In the genomic region with DNA sequence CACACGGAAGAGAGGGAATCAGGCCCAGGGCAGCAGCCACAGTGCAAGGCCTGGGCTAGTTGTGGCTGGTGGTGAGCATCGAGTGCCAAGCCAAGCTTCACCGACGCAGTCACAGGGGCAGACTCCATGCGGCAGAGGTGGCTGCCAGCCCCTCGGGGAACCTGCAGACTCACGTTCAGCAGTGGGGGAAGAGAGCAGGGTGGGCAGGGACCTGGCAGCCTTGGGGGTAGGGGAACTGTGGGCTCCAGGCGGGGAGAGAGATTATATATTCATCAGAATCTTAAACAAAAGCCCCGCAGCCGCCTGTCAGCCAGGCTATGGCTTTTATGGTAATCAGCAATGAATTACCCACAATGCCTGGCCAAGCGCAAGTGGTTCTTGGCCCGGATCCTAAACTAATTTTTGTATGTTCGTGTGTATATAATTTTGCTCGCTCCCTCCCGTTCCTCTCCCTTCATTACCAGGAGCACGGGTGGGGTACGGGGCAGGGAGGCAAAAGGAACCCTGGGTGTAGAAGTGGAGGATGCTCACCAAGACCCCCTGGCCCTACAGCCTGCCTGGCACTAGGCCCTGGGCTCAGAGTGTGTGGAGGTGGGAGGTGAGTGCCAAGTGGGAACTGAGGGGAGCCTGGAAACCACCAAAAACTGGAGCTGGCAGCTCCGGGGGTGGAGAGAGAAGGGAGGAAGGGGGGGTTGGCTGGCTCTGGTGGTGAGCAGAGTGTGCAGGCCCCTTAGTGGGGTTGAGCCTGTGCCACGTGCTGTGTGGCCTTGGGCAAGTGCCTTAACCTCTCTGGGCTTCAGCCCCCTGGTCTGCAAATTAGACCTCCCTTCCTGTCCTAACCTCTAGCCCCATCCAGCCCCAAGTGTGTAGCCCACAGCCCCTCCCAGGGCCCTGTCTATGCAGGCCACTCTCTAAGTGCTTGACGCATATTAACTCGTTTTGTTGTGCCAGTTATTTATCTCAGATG, we compare ENCODE assay signal across 9 cellular contexts. TPM values are rescaled to one million over a fixed set of nuclear protein-coding genes. Genes with fewer than 3 reads are reported as not detected.
A peak's percentile ranks its signal among the peaks of the same experiment; 100 is the strongest.
DNase-seq lines count a peak whose midpoint lies in the region; ATAC-seq and TF ChIP-seq lines count a peak whose summit lies in the region.
"Had no signal": no experiment of that assay in that cellular context is flagged by ENCODE, and none has a peak within 500 bp of the region (broad histone marks: within the 10 kb centered on the region; RNA-seq: fewer than 3 reads in every experiment).

No MANE protein-coding gene starts in this region.

- H3K4me1 ChIP-seq in RWPE2 (ENCODE audit: insufficient read depth, poor library complexity, severe bottlenecking) (no peaks in the 10 kb centered on the region), gastroesophageal sphincter (peaks cover 0 to 13% (median 0%) of the 10 kb centered on the region in 3 donors)

- H3K9me3 ChIP-seq in RWPE2 (ENCODE audit: severe bottlenecking) (no peaks in the 10 kb centered on the region), gastroesophageal sphincter (no peaks in the 10 kb centered on the region)

- no peaks in the 10 kb centered on the region for H3K27me3 Mint-ChIP-seq in activated naive CD8-positive, alpha-beta T cell treated with anti-CD3 and anti-CD28 coated beads for 36 hours
- H3K27me3 Mint-ChIP-seq in activated T-helper 2 cell treated with anti-CD3 and anti-CD28 coated beads, Interferon-gamma antibody, Interleukin-2, Interleukin-4, amounts not matched to agents 10 μg/mL and 5 μg/mL and 100 μg/mL, durations not matched to agents 14 hours and 24 hours and 36 hours (ENCODE audit: low read depth): no peaks in the 10 kb centered on the region

- no peaks in the 10 kb centered on the region for H3K36me3 Mint-ChIP-seq in activated naive CD8-positive, alpha-beta T cell treated with anti-CD3 and anti-CD28 coated beads for 36 hours
- H3K36me3 Mint-ChIP-seq in activated T-helper 2 cell treated with anti-CD3 and anti-CD28 coated beads, Interferon-gamma antibody, Interleukin-2, Interleukin-4, amounts not matched to agents 10 μg/mL and 5 μg/mL and 100 μg/mL, durations not matched to agents 14 hours and 24 hours and 36 hours (ENCODE audit: low read depth): no peaks in the 10 kb centered on the region

- ATAC-seq in RWPE2 (ENCODE audit: low read depth) (peak; percentile 75), gastroesophageal sphincter (peak; percentile 92), GM21786 (IDR thresholded peaks at IDR 0.05; ENCODE audit: unreplicated experiment) (no peak)

- H3K4me3 Mint-ChIP-seq in activated naive CD8-positive, alpha-beta T cell treated with anti-CD3 and anti-CD28 coated beads for 36 hours: no peak overlapping the region
- no peak overlapping the region for H3K4me3 Mint-ChIP-seq in activated T-helper 2 cell treated with anti-CD3 and anti-CD28 coated beads, Interferon-gamma antibody, Interleukin-2, Interleukin-4, amounts not matched to agents 10 μg/mL and 5 μg/mL and 100 μg/mL, durations not matched to agents 14 hours and 24 hours and 36 hours (ENCODE audit: low read depth)

- WGBS in gastroesophageal sphincter (ENCODE audit: low coverage in 1 of 2), 2 donors: 10 to 44% methylated on average over 7 to 12 of the region's 21 CpGs

- no peak overlapping the region for H3K27ac ChIP-seq in RWPE2 (ENCODE audit: poor library complexity, severe bottlenecking)
- H3K27ac ChIP-seq in gastroesophageal sphincter: peak overlapping the region; percentile 74 to 88 (median 82)
- H3K27ac ChIP-seq: cardiac muscle cell had no signal

- TF ChIP-seq EP300 in gastroesophageal sphincter (IDR thresholded peaks at IDR 0.05): no peak

- intact Hi-C loops in activated T-helper 2 cell treated with anti-CD3 and anti-CD28 coated beads, Interferon-gamma antibody, Interleukin-2, Interleukin-4, amounts not matched to agents 10 μg/mL and 5 μg/mL and 100 μg/mL, durations not matched to agents 14 hours and 24 hours and 36 hours (cut with micrococcal nuclease): no loop called here

- H3K27me3 ChIP-seq in RWPE2 (ENCODE audit: insufficient read depth, poor library complexity, severe bottlenecking) (no peaks in the 10 kb centered on the region), gastroesophageal sphincter (no peaks in the 10 kb centered on the region)
- H3K27me3 ChIP-seq: cardiac muscle cell had no signal

- no peaks in the 10 kb centered on the region for H3K9me3 Mint-ChIP-seq in activated naive CD8-positive, alpha-beta T cell treated with anti-CD3 and anti-CD28 coated beads for 36 hours
- H3K9me3 Mint-ChIP-seq in activated T-helper 2 cell treated with anti-CD3 and anti-CD28 coated beads, Interferon-gamma antibody, Interleukin-2, Interleukin-4, amounts not matched to agents 10 μg/mL and 5 μg/mL and 100 μg/mL, durations not matched to agents 14 hours and 24 hours and 36 hours: no peaks in the 10 kb centered on the region

- no peak overlapping the region for H3K4me3 ChIP-seq in RWPE2 (ENCODE audit: severe bottlenecking)
- H3K4me3 ChIP-seq in gastroesophageal sphincter: peak overlapping the region; percentile 25 to 39
- H3K4me3 ChIP-seq: cardiac muscle cell had no signal

- DNase-seq in H4 (ENCODE audit: low spot score) (peak; percentile 51), RWPE2 (ENCODE audit: low spot score) (no peak), renal cortical epithelial cell (ENCODE audit: low read depth) (peak; percentile 35), KG1 (lab: John Stamatoyannopoulos, UW) (no peak)
- no peak for DNase-seq in activated naive CD8-positive, alpha-beta T cell treated with anti-CD3 and anti-CD28 coated beads for 36 hours
- DNase-seq in activated T-helper 2 cell treated with anti-CD3 and anti-CD28 coated beads, Interferon-gamma antibody, Interleukin-2, Interleukin-4, amounts not matched to agents 10 μg/mL and 5 μg/mL and 100 μg/mL, durations not matched to agents 14 hours and 24 hours and 36 hours (ENCODE audit: low spot score): no peak

- TF ChIP-seq POLR2A in gastroesophageal sphincter (IDR thresholded peaks at IDR 0.05): peak; percentile 98 to 99

- H3K36me3 ChIP-seq in RWPE2 (ENCODE audit: low read depth) (no peaks in the 10 kb centered on the region), gastroesophageal sphincter (no peaks in the 10 kb centered on the region)
- H3K36me3 ChIP-seq: cardiac muscle cell had no signal

- TF ChIP-seq CTCF in RWPE2 (IDR thresholded peaks at IDR 0.05; ENCODE audit: poor library complexity, severe bottlenecking): no peak
- peak in 1 of 4 experiments; percentile 11 for TF ChIP-seq CTCF in gastroesophageal sphincter (IDR thresholded peaks at IDR 0.05)

- no peak overlapping the region for H3K27ac Mint-ChIP-seq in activated naive CD8-positive, alpha-beta T cell treated with anti-CD3 and anti-CD28 coated beads for 36 hours
- H3K27ac Mint-ChIP-seq in activated T-helper 2 cell treated with anti-CD3 and anti-CD28 coated beads, Interferon-gamma antibody, Interleukin-2, Interleukin-4, amounts not matched to agents 10 μg/mL and 5 μg/mL and 100 μg/mL, durations not matched to agents 14 hours and 24 hours and 36 hours: no peak overlapping the region

- no peaks in the 10 kb centered on the region for H3K4me1 Mint-ChIP-seq in activated naive CD8-positive, alpha-beta T cell treated with anti-CD3 and anti-CD28 coated beads for 36 hours
- no peaks in the 10 kb centered on the region for H3K4me1 Mint-ChIP-seq in activated T-helper 2 cell treated with anti-CD3 and anti-CD28 coated beads, Interferon-gamma antibody, Interleukin-2, Interleukin-4, amounts not matched to agents 10 μg/mL and 5 μg/mL and 100 μg/mL, durations not matched to agents 14 hours and 24 hours and 36 hours (ENCODE audit: low read depth)

RNA-seq across cellular contexts. Expression of a gene that starts 31.9 kb away (rescaled TPM):
- 47.4 and 63.8 TPM in 2 replicates for total RNA-seq in H4 (2014; rRNA removed; shearing (Covaris generic))
- total RNA-seq in gastroesophageal sphincter (100 to 1,000 TPM; 142 to 244 (median 223) TPM), renal cortical epithelial cell (10.1 and 119 TPM in 2 replicates)
- total RNA-seq in activated naive CD8-positive, alpha-beta T cell treated with anti-CD3 and anti-CD28 coated beads for 36 hours: 1 to 10 TPM; 3.5 to 4.1 TPM
- total RNA-seq in activated T-helper 2 cell treated with anti-CD3 and anti-CD28 coated beads, Interferon-gamma antibody, Interleukin-2, Interleukin-4, amounts not matched to agents 10 μg/mL and 5 μg/mL and 100 μg/mL, durations not matched to agents 14 hours and 24 hours and 36 hours: 0.21 and 0.32 TPM in 2 replicates

Comparison
In these comparisons a context has a peak if more than half of its experiments do, and no peak if none do; other contexts are left out.
1. DNase-seq: peak in H4 (single experiment) and renal cortical epithelial cell (single experiment); none in RWPE2 (single experiment), KG1 (single experiment), activated naive CD8-positive, alpha-beta T cell treated with anti-CD3 and anti-CD28 coated beads for 36 hours (single experiment) and activated T-helper 2 cell treated with anti-CD3 and anti-CD28 coated beads, Interferon-gamma antibody, Interleukin-2, Interleukin-4, amounts not matched to agents 10 μg/mL and 5 μg/mL and 100 μg/mL, durations not matched to agents 14 hours and 24 hours and 36 hours (single experiment).